In genomic region chr14:94635143-94635542, GRCh38 we compare ENCODE assay signal across 8 cellular contexts. TPM values are rescaled to one million over a fixed set of nuclear protein-coding genes. Genes with fewer than 3 reads are reported as not detected.
"Had no signal": no experiment of that assay in that cellular context is flagged by ENCODE, and none has a peak within 500 bp of the region (broad histone marks: within the 10 kb centered on the region; RNA-seq: fewer than 3 reads in every experiment).

No MANE protein-coding gene starts in this region.

- H3K27ac ChIP-seq: GM23248, KMS-11 had no signal

- H3K4me3 ChIP-seq: GM23248 had no signal

- H2AFZ ChIP-seq: GM23248 had no signal

- DNase-seq: GM23248, GOT3, H9, HCEC 1CT, KBM-7 had no signal

- H3K4me2 ChIP-seq: KMS-11 had no signal

- H3K9ac ChIP-seq: GM23248, KMS-11 had no signal

- FAIRE-seq: HTR-8/SVneo had no signal

RNA-seq across cellular contexts. Expression of gene SERPINA3, which starts 23.0 kb away (rescaled TPM):
- total RNA-seq: H9 had no signal
- polyA plus RNA-seq: IgD-negative memory B cell had no signal

RNA-seq across cellular contexts. Expression of gene SERPINA5, which starts 53.9 kb away (rescaled TPM):
- total RNA-seq: GM23248 had no signal
- polyA plus RNA-seq: GM23248, IgD-negative memory B cell had no signal
